Comparison of ENCODE assay signal across 8 cellular contexts in the genomic region with DNA sequence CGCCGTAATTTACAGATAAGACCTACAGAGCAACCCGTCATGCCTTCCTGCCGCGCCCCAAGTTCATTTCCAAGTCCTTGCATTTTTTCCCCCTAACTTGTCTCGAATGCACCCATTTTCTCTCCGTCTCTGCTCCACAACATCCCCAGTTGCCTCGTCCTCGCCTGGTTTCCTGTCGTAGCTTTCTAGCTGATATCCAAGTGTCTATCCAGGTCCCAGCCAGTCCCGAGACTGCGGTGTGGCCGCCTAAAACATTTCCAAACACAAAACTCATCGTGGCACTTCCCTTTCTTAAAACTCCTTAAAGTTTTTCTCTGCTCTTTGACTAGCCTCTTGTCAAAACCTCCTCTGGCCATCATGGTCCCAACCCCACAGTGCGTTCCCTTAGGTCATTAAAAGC. TPM values are rescaled to one million over a fixed set of nuclear protein-coding genes. Genes with fewer than 3 reads are reported as not detected.
A peak's percentile ranks its signal among the peaks of the same experiment; 100 is the strongest.
DNase-seq lines count a peak whose midpoint lies in the region; ATAC-seq and TF ChIP-seq lines count a peak whose summit lies in the region.

No MANE protein-coding gene starts in this region.

- no peak overlapping the region; the same call in 1 of the 2 replicates for H3K27ac ChIP-seq in SJCRH30
- peak overlapping the region in 14 of 21 experiments; percentile 71 to 87 (median 82) for H3K27ac ChIP-seq in skin epidermis

- TF ChIP-seq CTCF in foreskin fibroblast (IDR thresholded peaks at IDR 0.05; ENCODE audit: low read depth, low read length): no peak

- H3K4me3 ChIP-seq in SJCRH30 (peak overlapping the region; percentile 59), foreskin fibroblast (ENCODE audit: low read depth in 1 of 2, low read length in 2 of 2) (peak overlapping the region; percentile 70 to 90), skin epidermis (peak overlapping the region; percentile 52 to 98 (median 82))

- no peaks in the 10 kb centered on the region for H3K9me3 ChIP-seq in SJCRH30 (replicated peaks)

- H3K27me3 ChIP-seq in SJCRH30: no peaks in the 10 kb centered on the region

- H3K36me3 ChIP-seq in SJCRH30: no peaks in the 10 kb centered on the region

- peaks cover 7% of the 10 kb centered on the region for H3K4me1 ChIP-seq in SJCRH30

- no peak for ATAC-seq in GM18909 (IDR thresholded peaks at IDR 0.05; ENCODE audit: poor library complexity, unreplicated experiment)
- no peak for ATAC-seq in HG03097 (IDR thresholded peaks at IDR 0.05; ENCODE audit: low FRiP score, unreplicated experiment)
- no peak for ATAC-seq in GM19467 (IDR thresholded peaks at IDR 0.05; ENCODE audit: unreplicated experiment)

- DNase-seq in DMS53 (lab: John Stamatoyannopoulos, UW): peak; percentile 38
- DNase-seq in DMS53 treated with DMSO at 0.1 percent for 48 hours (lab: John Stamatoyannopoulos, UW; ENCODE audit: unreplicated experiment): no peak
- DNase-seq in SJCRH30: peak in 1 of 2 experiments; percentile 10
- DNase-seq in foreskin fibroblast: peak in 1 of 2 donors; percentile 23

RNA-seq across cellular contexts. Expression of a gene that starts 1.2 kb away (rescaled TPM):
- total RNA-seq in SJCRH30 (2014; rRNA removed; shearing (Covaris generic)): 38.8 and 47.6 TPM in 2 replicates
